ENCODE assay signal across 8 cellular contexts in genomic region chr1:116514708-116515525, GRCh38. TPM values are rescaled to one million over a fixed set of nuclear protein-coding genes. Genes with fewer than 3 reads are reported as not detected.
DNase-seq lines count a peak whose midpoint lies in the region; ATAC-seq and TF ChIP-seq lines count a peak whose summit lies in the region.

No MANE protein-coding gene starts in this region.

- peak; percentile 79 for ATAC-seq in HG03342 (IDR thresholded peaks at IDR 0.05; ENCODE audit: unreplicated experiment)
- peak; percentile 77 for ATAC-seq in effector memory CD8-positive, alpha-beta T cell (replicated peaks)
- ATAC-seq in stimulated activated effector memory CD8-positive, alpha-beta T cell treated with anti-CD3 and anti-CD28 coated beads, Interleukin-12 subunit alpha, Interleukin-12 subunit beta, amount 100 ng/mL, for 72 hours = peak; percentile 92
- no peak for ATAC-seq in gastrocnemius medialis

- no peaks in the 10 kb centered on the region for H3K9me3 ChIP-seq in gastrocnemius medialis

- no peaks in the 10 kb centered on the region for H3K9me3 Mint-ChIP-seq in effector memory CD8-positive, alpha-beta T cell
- peaks cover 5% of the 10 kb centered on the region for H3K9me3 Mint-ChIP-seq in stimulated activated effector memory CD8-positive, alpha-beta T cell treated with anti-CD3 and anti-CD28 coated beads, Interleukin-12 subunit alpha, Interleukin-12 subunit beta, amount 100 ng/mL, for 72 hours

- peak; percentile 58 to 71 (median 64) for DNase-seq in stimulated activated CD4-positive, alpha-beta T cell treated with anti-CD3 and anti-CD28 coated beads, Interleukin-12 subunit alpha, Interleukin-12 subunit beta, amount 100 ng/mL, for 48 hours (ENCODE audit: low read depth in 2 of 3, low spot score in 1 of 3)
- no peak for DNase-seq in stimulated activated CD4-positive, alpha-beta T cell treated with anti-CD3 and anti-CD28 coated beads, Interleukin-12 subunit alpha, Interleukin-12 subunit beta, amount 100 ng/mL, for 4 hours
- peak; percentile 74 for DNase-seq in UCSD-AML1 (lab: John Stamatoyannopoulos, UW; ENCODE audit: unreplicated experiment)
- DNase-seq in effector memory CD8-positive, alpha-beta T cell = peak; percentile 67 to 70 (median 68)
- DNase-seq in stimulated activated effector memory CD8-positive, alpha-beta T cell treated with anti-CD3 and anti-CD28 coated beads, Interleukin-12 subunit alpha, Interleukin-12 subunit beta, amount 100 ng/mL, for 72 hours (ENCODE audit: low spot score in 2 of 2) = peak; percentile 40 to 88
- no peak for DNase-seq in NCI-H2107 (lab: John Stamatoyannopoulos, UW)
- no peak for DNase-seq in gastrocnemius medialis

- intact Hi-C loops in gastrocnemius medialis (cut with DNase I; ENCODE audit: low total_unique reads) = no loop called here

- no peaks in the 10 kb centered on the region for H3K27me3 Mint-ChIP-seq in effector memory CD8-positive, alpha-beta T cell

- H3K27ac ChIP-seq in gastrocnemius medialis = no peak overlapping the region

- peak overlapping the region; percentile 72 to 75 for H3K4me3 Mint-ChIP-seq in effector memory CD8-positive, alpha-beta T cell
- H3K4me3 Mint-ChIP-seq in stimulated activated effector memory CD8-positive, alpha-beta T cell treated with anti-CD3 and anti-CD28 coated beads, Interleukin-12 subunit alpha, Interleukin-12 subunit beta, amount 100 ng/mL, for 72 hours = peak overlapping the region; percentile 66

- H3K4me3 ChIP-seq in gastrocnemius medialis = no peak overlapping the region

- H3K4me1 ChIP-seq in gastrocnemius medialis = no peaks in the 10 kb centered on the region

- TF ChIP-seq POLR2A in gastrocnemius medialis (IDR thresholded peaks at IDR 0.05) = no peak

- TF ChIP-seq CTCF in gastrocnemius medialis (IDR thresholded peaks at IDR 0.05 in 4 of 5, conservative IDR thresholded peaks at IDR 0.05 in 1 of 5) = no peak

- peak overlapping the region; percentile 97 to 98 for H3K27ac Mint-ChIP-seq in effector memory CD8-positive, alpha-beta T cell
- H3K27ac Mint-ChIP-seq in stimulated activated effector memory CD8-positive, alpha-beta T cell treated with anti-CD3 and anti-CD28 coated beads, Interleukin-12 subunit alpha, Interleukin-12 subunit beta, amount 100 ng/mL, for 72 hours = peak overlapping the region; percentile 96

- no peaks in the 10 kb centered on the region for H3K36me3 ChIP-seq in gastrocnemius medialis

- H3K27me3 ChIP-seq in gastrocnemius medialis = no peaks in the 10 kb centered on the region

- peaks cover 12% of the 10 kb centered on the region for H3K36me3 Mint-ChIP-seq in effector memory CD8-positive, alpha-beta T cell (ENCODE audit: insufficient read depth)
- peaks cover 54% of the 10 kb centered on the region for H3K36me3 Mint-ChIP-seq in stimulated activated effector memory CD8-positive, alpha-beta T cell treated with anti-CD3 and anti-CD28 coated beads, Interleukin-12 subunit alpha, Interleukin-12 subunit beta, amount 100 ng/mL, for 72 hours

- in situ Hi-C loops in gastrocnemius medialis (cut with MboI; ENCODE audit: low sequenced_read_pairs in 4 of 4) = no loop called here

- H3K4me1 Mint-ChIP-seq in effector memory CD8-positive, alpha-beta T cell (ENCODE audit: low read depth in 2 of 2) = peaks cover 52 to 71% of the 10 kb centered on the region in 2 donors
- peaks cover 72% of the 10 kb centered on the region for H3K4me1 Mint-ChIP-seq in stimulated activated effector memory CD8-positive, alpha-beta T cell treated with anti-CD3 and anti-CD28 coated beads, Interleukin-12 subunit alpha, Interleukin-12 subunit beta, amount 100 ng/mL, for 72 hours

RNA-seq across cellular contexts. Expression of gene CD58, which starts 55.9 kb away (rescaled TPM):
- 10 to 100 TPM in 2 of 4 donors, 1 to 10 TPM in 2; 4.1 to 15.9 (median 10.2) TPM for total RNA-seq in gastrocnemius medialis

Comparison
In these comparisons a context has a peak if more than half of its experiments do, and no peak if none do; other contexts are left out.
1. DNase-seq: peak in stimulated activated CD4-positive, alpha-beta T cell treated with anti-CD3 and anti-CD28 coated beads, Interleukin-12 subunit alpha, Interleukin-12 subunit beta, amount 100 ng/mL, for 48 hours (3 of 3), UCSD-AML1 (single experiment), effector memory CD8-positive, alpha-beta T cell (3 of 3) and stimulated activated effector memory CD8-positive, alpha-beta T cell treated with anti-CD3 and anti-CD28 coated beads, Interleukin-12 subunit alpha, Interleukin-12 subunit beta, amount 100 ng/mL, for 72 hours (2 of 2); none in stimulated activated CD4-positive, alpha-beta T cell treated with anti-CD3 and anti-CD28 coated beads, Interleukin-12 subunit alpha, Interleukin-12 subunit beta, amount 100 ng/mL, for 4 hours (single experiment), NCI-H2107 (single experiment) and gastrocnemius medialis (0 of 2).
2. ATAC-seq: peak in HG03342 (single experiment), effector memory CD8-positive, alpha-beta T cell (single experiment) and stimulated activated effector memory CD8-positive, alpha-beta T cell treated with anti-CD3 and anti-CD28 coated beads, Interleukin-12 subunit alpha, Interleukin-12 subunit beta, amount 100 ng/mL, for 72 hours (single experiment); none in gastrocnemius medialis (0 of 2).